Comparison of ENCODE assay signal across 8 cellular contexts in the genomic region with DNA sequence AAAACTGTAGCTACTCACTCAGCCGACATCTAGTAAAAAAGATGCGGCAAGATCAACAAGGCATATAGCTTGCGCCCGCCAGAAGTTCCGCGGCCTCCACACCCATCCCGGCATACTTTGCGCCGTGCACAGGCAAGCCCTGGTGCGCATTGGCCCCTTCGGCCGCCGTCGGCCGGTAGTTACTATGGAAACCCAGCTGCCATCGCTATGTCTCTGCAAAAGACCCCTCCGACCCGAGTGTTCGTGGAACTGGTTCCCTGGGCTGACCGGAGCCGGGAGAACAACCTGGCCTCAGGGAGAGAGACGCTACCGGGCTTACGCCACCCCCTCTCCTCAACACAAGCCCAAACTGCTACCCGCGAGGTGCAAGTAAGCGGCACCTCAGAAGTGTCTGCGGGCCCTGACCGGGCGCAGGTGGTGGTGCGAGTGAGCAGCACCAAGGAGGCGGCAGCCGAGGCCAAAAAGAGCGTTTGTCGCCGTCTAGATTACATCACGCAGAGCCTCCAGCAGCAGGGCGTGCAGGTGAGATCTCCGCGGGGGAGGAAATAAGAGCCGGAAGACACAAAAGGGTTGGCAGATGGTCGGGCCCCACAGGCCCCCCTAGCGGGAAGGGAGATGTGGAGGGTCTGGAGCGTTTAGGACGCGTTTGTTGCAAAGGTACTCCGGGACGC. TPM values are rescaled to one million over a fixed set of nuclear protein-coding genes. Genes with fewer than 3 reads are reported as not detected.
A peak's percentile ranks its signal among the peaks of the same experiment; 100 is the strongest.
DNase-seq lines count a peak whose midpoint lies in the region; ATAC-seq, FAIRE-seq and TF ChIP-seq lines count a peak whose summit lies in the region.

A gene with protein sequence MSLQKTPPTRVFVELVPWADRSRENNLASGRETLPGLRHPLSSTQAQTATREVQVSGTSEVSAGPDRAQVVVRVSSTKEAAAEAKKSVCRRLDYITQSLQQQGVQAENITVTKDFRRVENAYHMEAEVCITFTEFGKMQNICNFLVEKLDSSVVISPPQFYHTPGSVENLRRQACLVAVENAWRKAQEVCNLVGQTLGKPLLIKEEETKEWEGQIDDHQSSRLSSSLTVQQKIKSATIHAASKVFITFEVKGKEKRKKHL (plus strand): TSS at position 182 of the 671 bp plus-strand sequence. CDS start 26 bp downstream, at position 208.

- H3K4me3 Mint-ChIP-seq in T-helper 1 cell treated with Interleukin-12 subunit alpha and Interleukin-12 subunit beta and Interleukin-4 antibody, amounts not matched to agents 30 μg/mL and 1 μg/mL, for 36 hours, result peak within 1 kb of the TSS; percentile 90

- H3K36me3 Mint-ChIP-seq in T-helper 1 cell treated with Interleukin-12 subunit alpha and Interleukin-12 subunit beta and Interleukin-4 antibody, amounts not matched to agents 30 μg/mL and 1 μg/mL, for 36 hours (ENCODE audit: low read depth), result peaks cover 4% of the 10 kb centered on the region

- no peaks in the 10 kb centered on the region for H3K9me3 Mint-ChIP-seq in T-helper 1 cell treated with Interleukin-12 subunit alpha and Interleukin-12 subunit beta and Interleukin-4 antibody, amounts not matched to agents 30 μg/mL and 1 μg/mL, for 36 hours

- FAIRE-seq in GM12892 (lab: Jason Lieb, UNC), result peak; percentile 96

- peak within 1 kb of the TSS; percentile 74 for H3K4me2 ChIP-seq in hepatocyte

- peak within 1 kb of the TSS; percentile 90 for H3K27ac Mint-ChIP-seq in T-helper 1 cell treated with Interleukin-12 subunit alpha and Interleukin-12 subunit beta and Interleukin-4 antibody, amounts not matched to agents 30 μg/mL and 1 μg/mL, for 36 hours

- H3K4me3 ChIP-seq in hepatocyte, result peak within 1 kb of the TSS; percentile 78

- peak; percentile 97 for ATAC-seq in HG02798 (IDR thresholded peaks at IDR 0.05; ENCODE audit: poor library complexity, unreplicated experiment)

- H3K27me3 ChIP-seq in hepatocyte, result no peaks in the 10 kb centered on the region

- peak; percentile 15 for TF ChIP-seq CTCF in hepatocyte (IDR thresholded peaks at IDR 0.05; ENCODE audit: poor library complexity)

- H2AFZ ChIP-seq in hepatocyte, result peak within 1 kb of the TSS; percentile 99

- no peaks in the 10 kb centered on the region for H3K27me3 Mint-ChIP-seq in T-helper 1 cell treated with Interleukin-12 subunit alpha and Interleukin-12 subunit beta and Interleukin-4 antibody, amounts not matched to agents 30 μg/mL and 1 μg/mL, for 36 hours (ENCODE audit: low read depth)

- H3K79me2 ChIP-seq in hepatocyte, result peaks cover 9% of the 10 kb centered on the region

- no peaks in the 10 kb centered on the region for H4K20me1 ChIP-seq in hepatocyte (ENCODE audit: insufficient read depth, poor library complexity, severe bottlenecking)

- no peaks in the 10 kb centered on the region for H3K36me3 ChIP-seq in hepatocyte (replicated peaks; ENCODE audit: insufficient read depth, low read depth)

- H3K27ac ChIP-seq in hepatocyte, result peak within 1 kb of the TSS; percentile 77

- no peaks in the 10 kb centered on the region for H3K4me1 ChIP-seq in hepatocyte (ENCODE audit: insufficient read depth)

- DNase-seq in GM12892 (ENCODE audit: insufficient read length) (peak; percentile 71), NCI-H146 (lab: John Stamatoyannopoulos, UW) (peak; percentile 97), anterior cingulate cortex (lab: John Stamatoyannopoulos, UW) (peak in 57 of 58 donors; percentile 34 to 90 (median 75)), hepatocyte (ENCODE audit: low spot score) (peak; percentile 91), renal cortical epithelial cell (ENCODE audit: low read depth) (peak; percentile 68), cortex of kidney (lab: John Stamatoyannopoulos, UW) (no peak)

- no peaks in the 10 kb centered on the region for H3K9me2 ChIP-seq in hepatocyte (replicated peaks; ENCODE audit: insufficient read depth)

- peaks cover 20% of the 10 kb centered on the region for H3K4me1 Mint-ChIP-seq in T-helper 1 cell treated with Interleukin-12 subunit alpha and Interleukin-12 subunit beta and Interleukin-4 antibody, amounts not matched to agents 30 μg/mL and 1 μg/mL, for 36 hours (ENCODE audit: low read depth)

- H3K9me3 ChIP-seq in hepatocyte (ENCODE audit: low read depth), result no peaks in the 10 kb centered on the region

- 2% methylated on average over 48 of the region's 48 CpGs for WGBS in hepatocyte (ENCODE audit: low lambda C conversion rate, missing lambda C conversion rate)

- TF ChIP-seq POLR2A in GM12892 (IDR thresholded peaks at IDR 0.05; ENCODE audit: low read depth, low read length), result peak; percentile 70

RNA-seq across cellular contexts. Expression of the gene that starts here (rescaled TPM):
- 4.3 TPM for polyA plus RNA-seq in GM12892 (2012; ENCODE audit: missing spikeins)
- total RNA-seq in hepatocyte (4.3 and 4.7 TPM in 2 replicates), renal cortical epithelial cell (3.5 and 8.1 TPM in 2 replicates)
- polyA plus RNA-seq in hepatocyte, result 1.9 and 2.7 TPM in 2 replicates
